ENCODE assay signal across 1 cellular context in the genomic region with DNA sequence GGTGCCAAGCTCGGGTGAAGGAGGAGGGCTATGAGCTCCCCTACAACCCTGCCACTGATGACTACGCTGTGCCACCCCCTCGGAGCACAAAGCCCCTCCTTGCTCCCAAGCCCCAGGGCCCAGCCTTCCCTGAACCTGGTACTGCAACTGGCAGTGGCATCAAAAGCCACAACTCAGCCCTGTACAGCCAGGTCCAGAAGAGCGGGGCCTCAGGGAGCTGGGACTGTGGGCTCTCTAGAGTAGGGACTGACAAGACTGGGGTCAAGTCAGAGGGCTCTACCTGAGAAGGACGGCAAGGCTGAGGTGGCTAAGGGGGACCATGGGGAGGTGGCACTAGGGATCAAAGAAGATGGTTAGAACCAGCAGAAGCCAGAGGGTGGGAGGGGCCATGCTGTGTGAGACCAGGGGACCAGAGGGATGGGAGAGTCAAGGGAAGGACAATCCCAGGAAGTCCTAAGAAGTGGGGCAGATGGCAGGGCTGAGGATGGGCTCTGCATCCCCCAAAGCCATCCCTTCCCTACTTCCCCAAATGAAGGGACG.
TF ChIP-seq lines count a peak whose summit lies in the region.

No MANE protein-coding gene starts in this region.

TF ChIP-seq in HepG2, 621 proteins besides CTCF, POLR2A, EP300 and RAD21:
- TF ChIP-seq FOXA1 (IDR thresholded peaks at IDR 0.05) (no peak), FOXA1 (CRISPR knock-in tag; IDR thresholded peaks at IDR 0.05) (no peak), ZMYM3 (CRISPR knock-in tag; IDR thresholded peaks at IDR 0.05) (no peak), GZF1 (CRISPR knock-in tag; IDR thresholded peaks at IDR 0.05) (no peak), ZNF766 (CRISPR knock-in tag; IDR thresholded peaks at IDR 0.05; ENCODE audit: borderline replicate concordance) (no peak), TRIM24 (CRISPR knock-in tag; IDR thresholded peaks at IDR 0.05) (no peak), HIC2 (CRISPR knock-in tag; IDR thresholded peaks at IDR 0.05; ENCODE audit: low read depth) (no peak), ZNF816 (CRISPR knock-in tag; IDR thresholded peaks at IDR 0.05; ENCODE audit: borderline replicate concordance) (no peak), ATF1 (CRISPR knock-in tag; IDR thresholded peaks at IDR 0.05) (no peak), EZH2 (conservative IDR thresholded peaks at IDR 0.05; ENCODE audit: low read depth, low read length) (no peak), NFKB2 (CRISPR knock-in tag; IDR thresholded peaks at IDR 0.05; ENCODE audit: borderline replicate concordance) (no peak), ZNF17 (CRISPR knock-in tag; IDR thresholded peaks at IDR 0.05) (no peak), ZMYM2 (CRISPR knock-in tag; IDR thresholded peaks at IDR 0.05) (no peak), HMG20B (CRISPR knock-in tag; conservative IDR thresholded peaks at IDR 0.05) (no peak), ZNF792 (CRISPR knock-in tag; IDR thresholded peaks at IDR 0.05) (no peak), MTA3 (CRISPR knock-in tag; IDR thresholded peaks at IDR 0.05) (no peak)
- TF ChIP-seq, protein P1, sequence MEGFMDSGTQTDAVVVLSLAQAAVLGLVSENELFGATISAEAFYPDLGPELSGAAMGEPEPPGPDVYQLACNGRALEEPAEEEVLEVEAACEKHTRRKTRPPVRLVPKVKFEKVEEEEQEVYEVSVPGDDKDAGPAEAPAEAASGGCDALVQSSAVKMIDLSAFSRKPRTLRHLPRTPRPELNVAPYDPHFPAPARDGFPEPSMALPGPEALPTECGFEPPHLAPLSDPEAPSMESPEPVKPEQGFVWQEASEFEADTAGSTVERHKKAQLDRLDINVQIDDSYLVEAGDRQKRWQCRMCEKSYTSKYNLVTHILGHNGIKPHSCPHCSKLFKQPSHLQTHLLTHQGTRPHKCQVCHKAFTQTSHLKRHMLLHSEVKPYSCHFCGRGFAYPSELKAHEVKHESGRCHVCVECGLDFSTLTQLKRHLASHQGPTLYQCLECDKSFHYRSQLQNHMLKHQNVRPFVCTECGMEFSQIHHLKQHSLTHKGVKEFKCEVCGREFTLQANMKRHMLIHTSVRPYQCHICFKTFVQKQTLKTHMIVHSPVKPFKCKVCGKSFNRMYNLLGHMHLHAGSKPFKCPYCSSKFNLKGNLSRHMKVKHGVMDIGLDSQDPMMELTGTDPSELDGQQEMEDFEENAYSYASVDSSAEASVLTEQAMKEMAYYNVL (CRISPR knock-in tag; IDR thresholded peaks at IDR 0.05; ENCODE audit: borderline replicate concordance): no peak
- TF ChIP-seq, protein P2, sequence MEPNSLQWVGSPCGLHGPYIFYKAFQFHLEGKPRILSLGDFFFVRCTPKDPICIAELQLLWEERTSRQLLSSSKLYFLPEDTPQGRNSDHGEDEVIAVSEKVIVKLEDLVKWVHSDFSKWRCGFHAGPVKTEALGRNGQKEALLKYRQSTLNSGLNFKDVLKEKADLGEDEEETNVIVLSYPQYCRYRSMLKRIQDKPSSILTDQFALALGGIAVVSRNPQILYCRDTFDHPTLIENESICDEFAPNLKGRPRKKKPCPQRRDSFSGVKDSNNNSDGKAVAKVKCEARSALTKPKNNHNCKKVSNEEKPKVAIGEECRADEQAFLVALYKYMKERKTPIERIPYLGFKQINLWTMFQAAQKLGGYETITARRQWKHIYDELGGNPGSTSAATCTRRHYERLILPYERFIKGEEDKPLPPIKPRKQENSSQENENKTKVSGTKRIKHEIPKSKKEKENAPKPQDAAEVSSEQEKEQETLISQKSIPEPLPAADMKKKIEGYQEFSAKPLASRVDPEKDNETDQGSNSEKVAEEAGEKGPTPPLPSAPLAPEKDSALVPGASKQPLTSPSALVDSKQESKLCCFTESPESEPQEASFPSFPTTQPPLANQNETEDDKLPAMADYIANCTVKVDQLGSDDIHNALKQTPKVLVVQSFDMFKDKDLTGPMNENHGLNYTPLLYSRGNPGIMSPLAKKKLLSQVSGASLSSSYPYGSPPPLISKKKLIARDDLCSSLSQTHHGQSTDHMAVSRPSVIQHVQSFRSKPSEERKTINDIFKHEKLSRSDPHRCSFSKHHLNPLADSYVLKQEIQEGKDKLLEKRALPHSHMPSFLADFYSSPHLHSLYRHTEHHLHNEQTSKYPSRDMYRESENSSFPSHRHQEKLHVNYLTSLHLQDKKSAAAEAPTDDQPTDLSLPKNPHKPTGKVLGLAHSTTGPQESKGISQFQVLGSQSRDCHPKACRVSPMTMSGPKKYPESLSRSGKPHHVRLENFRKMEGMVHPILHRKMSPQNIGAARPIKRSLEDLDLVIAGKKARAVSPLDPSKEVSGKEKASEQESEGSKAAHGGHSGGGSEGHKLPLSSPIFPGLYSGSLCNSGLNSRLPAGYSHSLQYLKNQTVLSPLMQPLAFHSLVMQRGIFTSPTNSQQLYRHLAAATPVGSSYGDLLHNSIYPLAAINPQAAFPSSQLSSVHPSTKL (CRISPR knock-in tag; IDR thresholded peaks at IDR 0.05): no peak
